ENCODE assay signal across 26 cellular contexts in the genomic region with DNA sequence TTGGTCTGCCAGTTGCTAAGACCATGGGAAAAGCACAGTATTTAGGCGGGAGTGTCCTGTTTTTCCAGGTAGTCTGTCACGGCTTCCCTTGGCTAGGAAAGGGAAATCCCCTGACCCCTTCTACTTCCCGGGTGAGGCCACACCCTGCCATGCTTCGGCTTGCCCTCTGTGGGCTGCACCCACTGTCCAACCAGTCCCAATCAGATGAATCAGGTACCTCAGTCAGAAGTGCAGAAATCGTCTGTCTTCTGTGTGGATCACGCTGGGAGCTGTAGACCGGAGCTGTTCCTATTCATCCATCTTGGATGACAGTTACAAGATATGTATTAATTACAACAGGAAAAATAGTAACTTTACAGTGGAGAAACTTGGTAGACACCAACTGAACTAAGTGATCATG.
"Had no signal": no experiment of that assay in that cellular context is flagged by ENCODE, and none has a peak within 500 bp of the region (broad histone marks: within the 10 kb centered on the region; RNA-seq: fewer than 3 reads in every experiment).

No MANE protein-coding gene starts in this region.

- H2AFZ ChIP-seq: parathyroid adenoma had no signal

- H3K79me2 ChIP-seq: parathyroid adenoma had no signal

- H3K4me3 ChIP-seq: ovary, psoas muscle, right lobe of liver, sigmoid colon, stomach, thoracic aorta, thyroid gland, tibial nerve, upper lobe of right lung, uterus had no signal

- H3K9me3 ChIP-seq: ovary, psoas muscle, right lobe of liver, sigmoid colon, stomach, thoracic aorta, thyroid gland, upper lobe of right lung, uterus had no signal

- H3K36me3 ChIP-seq: ovary, right lobe of liver, sigmoid colon, stomach, thoracic aorta, thyroid gland, tibial nerve, upper lobe of right lung, uterus had no signal

- H3K4me1 ChIP-seq: parathyroid adenoma, psoas muscle, right lobe of liver, sigmoid colon, stomach, thyroid gland, tibial nerve, upper lobe of right lung, uterus had no signal

- H3K9ac ChIP-seq: parathyroid adenoma had no signal

- H3K27me3 ChIP-seq: ovary, right lobe of liver, sigmoid colon, stomach, thyroid gland, tibial nerve, upper lobe of right lung, uterus had no signal

- FAIRE-seq: small intestine had no signal

- ATAC-seq: naive thymus-derived CD8-positive, alpha-beta T cell; natural killer cell treated with Interleukin-12 subunit alpha and Interleukin-12 subunit beta and Interleukin-15 and Interleukin-18, amount 100 ng/mL, for 72 hours; psoas muscle; right cardiac atrium; right lobe of liver; stimulated activated effector memory CD8-positive, alpha-beta T cell treated with anti-CD3 and anti-CD28 coated beads, Interleukin-12 subunit alpha, Interleukin-12 subunit beta, amount 100 ng/mL, for 72 hours; stimulated activated naive B cell treated with anti-CD40 and anti-IgM and Interleukin-4, amounts not matched to agents 10 μg/mL and 1 μg/mL and 100 μg/mL, for 72 hours; upper lobe of right lung had no signal

- H3K27ac ChIP-seq: ovary, parathyroid adenoma, psoas muscle, right lobe of liver, sigmoid colon, stomach, thoracic aorta, thyroid gland, tibial nerve, upper lobe of right lung, uterus had no signal

- DNase-seq: naive thymus-derived CD8-positive, alpha-beta T cell; nephron progenitor cell; occipital lobe; ovary; posterior cingulate gyrus; psoas muscle; right lobe of liver; sigmoid colon; small intestine; stimulated activated CD4-positive, alpha-beta T cell treated with anti-CD3 and anti-CD28 coated beads, Interleukin-15, amount 100 ng/mL, for 24 hours; stimulated activated CD4-positive, alpha-beta T cell treated with anti-CD3 and anti-CD28 coated beads, Interleukin-2, amount 100 ng/mL, for 24 hours; stimulated activated CD4-positive, alpha-beta T cell treated with anti-CD3 and anti-CD28 coated beads, Interleukin-2, amount 100 ng/mL, for 48 hours; stimulated activated CD4-positive, alpha-beta T cell treated with anti-CD3 and anti-CD28 coated beads, Interleukin-4, amount 100 ng/mL, for 24 hours; stimulated activated naive B cell treated with anti-CD40 and anti-IgM and Interleukin-4, amounts not matched to agents 10 μg/mL and 1 μg/mL and 100 μg/mL, for 72 hours; stimulated activated naive CD4-positive, alpha-beta T cell treated with Interleukin-2 at 50 U/mL for 16 hours; stomach; thyroid gland; trophoblast cell; upper lobe of right lung; uterus had no signal
